12 cellular contexts compared by ENCODE assay signal in the genomic region with DNA sequence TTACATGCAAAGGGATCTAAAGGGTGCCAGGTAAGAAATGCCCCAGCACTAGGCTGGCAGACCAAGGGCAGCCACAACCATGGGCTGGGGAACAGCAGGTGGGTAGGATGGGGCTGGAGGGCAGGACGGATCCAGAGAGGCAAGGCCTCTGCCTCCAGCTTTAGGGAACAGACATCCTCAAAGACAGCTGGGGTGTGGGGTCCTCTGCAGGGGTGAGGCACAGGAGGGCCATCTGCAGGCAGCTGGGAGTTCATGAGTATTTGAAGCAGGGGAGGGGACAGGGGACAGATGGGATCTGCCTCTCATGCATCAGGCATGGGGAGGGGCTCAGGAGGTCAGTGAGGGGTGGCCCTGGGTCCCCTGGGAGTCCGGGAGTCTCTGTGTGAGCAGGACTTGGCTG. TPM values are rescaled to one million over a fixed set of nuclear protein-coding genes. Genes with fewer than 3 reads are reported as not detected.
DNase-seq lines count a peak whose midpoint lies in the region; ATAC-seq and TF ChIP-seq lines count a peak whose summit lies in the region.
"Had no signal": no experiment of that assay in that cellular context is flagged by ENCODE, and none has a peak within 500 bp of the region (broad histone marks: within the 10 kb centered on the region; RNA-seq: fewer than 3 reads in every experiment).

No MANE protein-coding gene starts in this region.

- no peaks in the 10 kb centered on the region for H3K9me2 ChIP-seq in MM.1S (replicated peaks; ENCODE audit: insufficient read depth, low read length)

- DNase-seq in T-helper 2 cell treated with Interferon-gamma antibody and Interleukin-4, amounts not matched to agents 5 μg/mL and 100 μg/mL, for 36 hours (ENCODE audit: low spot score) = no peak
- DNase-seq in T-helper 2 cell (no peak), MM.1S (no peak), osteoblast (ENCODE audit: insufficient read length, low spot score, missing footprints) (peak; percentile 55), NCI-H446 (lab: John Stamatoyannopoulos, UW) (no peak), vagina (ENCODE audit: extremely low spot score in 2 of 2) (no peak)
- DNase-seq: islet precursor cell, NCI-H1105, T-helper 9 cell had no signal

- peak overlapping the region; percentile 40; the same call in 1 of the 2 replicates for H3K9ac ChIP-seq in MM.1S (ENCODE audit: low read length)

- peak overlapping the region; percentile 93 for H3K4me3 Mint-ChIP-seq in T-helper 2 cell treated with Interferon-gamma antibody and Interleukin-4, amounts not matched to agents 5 μg/mL and 100 μg/mL, for 36 hours
- peak overlapping the region; percentile 94 for H3K4me3 Mint-ChIP-seq in activated T-helper 17 cell treated with anti-CD3 and anti-CD28 coated beads, Interleukin-2, amount 50 U/mL, for 72 hours

- H3K27ac Mint-ChIP-seq in T-helper 2 cell treated with Interferon-gamma antibody and Interleukin-4, amounts not matched to agents 5 μg/mL and 100 μg/mL, for 36 hours = peak overlapping the region; percentile 92
- H3K27ac Mint-ChIP-seq in activated T-helper 17 cell treated with anti-CD3 and anti-CD28 coated beads, Interleukin-2, amount 50 U/mL, for 72 hours = peak overlapping the region; percentile 94

- H3K9me3 Mint-ChIP-seq in T-helper 2 cell treated with Interferon-gamma antibody and Interleukin-4, amounts not matched to agents 5 μg/mL and 100 μg/mL, for 36 hours = no peaks in the 10 kb centered on the region
- H3K9me3 Mint-ChIP-seq in activated T-helper 17 cell treated with anti-CD3 and anti-CD28 coated beads, Interleukin-2, amount 50 U/mL, for 72 hours = no peaks in the 10 kb centered on the region

- H3K4me3 ChIP-seq in MM.1S (ENCODE audit: low read length) = peak overlapping the region; percentile 20
- H3K4me3 ChIP-seq in osteoblast (ENCODE audit: insufficient read depth, low read length) = no peak overlapping the region
- no peak overlapping the region for H3K4me3 ChIP-seq in vagina
- H3K4me3 ChIP-seq: A549 had no signal

- H3K4me2 ChIP-seq in MM.1S (ENCODE audit: low read depth, low read length) = peak overlapping the region; percentile 56
- H3K4me2 ChIP-seq in osteoblast (ENCODE audit: insufficient read depth, low read length) = no peak overlapping the region
- H3K4me2 ChIP-seq: A549 had no signal

- H3K9me3 ChIP-seq in MM.1S (replicated peaks; ENCODE audit: insufficient read depth, low read length) (no peaks in the 10 kb centered on the region), osteoblast (ENCODE audit: low read depth, low read length) (no peaks in the 10 kb centered on the region), vagina (no peaks in the 10 kb centered on the region)
- H3K9me3 ChIP-seq: A549 had no signal

- no peaks in the 10 kb centered on the region for H3K27me3 ChIP-seq in MM.1S (replicated peaks; ENCODE audit: insufficient read depth, low read length)
- H3K27me3 ChIP-seq in osteoblast (ENCODE audit: insufficient read depth, low read length) = no peaks in the 10 kb centered on the region
- H3K27me3 ChIP-seq in vagina = no peaks in the 10 kb centered on the region

- no peaks in the 10 kb centered on the region for H3K27me3 Mint-ChIP-seq in T-helper 2 cell treated with Interferon-gamma antibody and Interleukin-4, amounts not matched to agents 5 μg/mL and 100 μg/mL, for 36 hours (ENCODE audit: low read depth)
- H3K27me3 Mint-ChIP-seq in activated T-helper 17 cell treated with anti-CD3 and anti-CD28 coated beads, Interleukin-2, amount 50 U/mL, for 72 hours = no peaks in the 10 kb centered on the region

- H4K20me1 ChIP-seq in MM.1S (ENCODE audit: insufficient read depth, low read length) (no peaks in the 10 kb centered on the region), osteoblast (ENCODE audit: insufficient read depth, low read length) (no peaks in the 10 kb centered on the region)

- H3K4me1 Mint-ChIP-seq in T-helper 2 cell treated with Interferon-gamma antibody and Interleukin-4, amounts not matched to agents 5 μg/mL and 100 μg/mL, for 36 hours (ENCODE audit: low read depth) = peaks cover 65% of the 10 kb centered on the region
- H3K4me1 Mint-ChIP-seq in activated T-helper 17 cell treated with anti-CD3 and anti-CD28 coated beads, Interleukin-2, amount 50 U/mL, for 72 hours = peaks cover 53% of the 10 kb centered on the region

- H3K36me3 ChIP-seq in MM.1S (replicated peaks; ENCODE audit: insufficient read depth, low read length) = no peaks in the 10 kb centered on the region
- H3K36me3 ChIP-seq in osteoblast (ENCODE audit: insufficient read depth, low read length) = no peaks in the 10 kb centered on the region
- no peaks in the 10 kb centered on the region for H3K36me3 ChIP-seq in vagina

- H3K36me3 Mint-ChIP-seq in T-helper 2 cell treated with Interferon-gamma antibody and Interleukin-4, amounts not matched to agents 5 μg/mL and 100 μg/mL, for 36 hours (ENCODE audit: low read depth) = peaks cover 40% of the 10 kb centered on the region
- H3K36me3 Mint-ChIP-seq in activated T-helper 17 cell treated with anti-CD3 and anti-CD28 coated beads, Interleukin-2, amount 50 U/mL, for 72 hours (ENCODE audit: low read depth) = peaks cover 35% of the 10 kb centered on the region

- peak overlapping the region; percentile 84; the same call in 1 of the 2 replicates for H3K27ac ChIP-seq in MM.1S (ENCODE audit: low read length)
- H3K27ac ChIP-seq in osteoblast (ENCODE audit: low read depth, low read length) = no peak overlapping the region
- H3K27ac ChIP-seq in vagina = no peak overlapping the region
- H3K27ac ChIP-seq: A549 had no signal

- TF ChIP-seq CTCF in MM.1S (IDR thresholded peaks at IDR 0.05; ENCODE audit: low read length) = no peak
- no peak for TF ChIP-seq CTCF in osteoblast (IDR thresholded peaks at IDR 0.05; ENCODE audit: extremely low read depth, low read depth, low read length)
- TF ChIP-seq CTCF in vagina (IDR thresholded peaks at IDR 0.05) = no peak

- H3F3A ChIP-seq in MM.1S (ENCODE audit: insufficient read depth, low read length) = peaks cover 38% of the 10 kb centered on the region

- H2AFZ ChIP-seq in MM.1S (ENCODE audit: low read length) (peak overlapping the region; percentile 29; the same call in 1 of the 2 replicates), osteoblast (ENCODE audit: low read length) (no peak overlapping the region)

- ATAC-seq in activated T-helper 17 cell treated with anti-CD3 and anti-CD28 coated beads, Interleukin-2, amount 50 U/mL, for 72 hours (replicated peaks) = no peak
- no peak for ATAC-seq in HG03565 (IDR thresholded peaks at IDR 0.05; ENCODE audit: unreplicated experiment)

- H3K4me1 ChIP-seq in MM.1S (ENCODE audit: low read length) (peaks cover 50% of the 10 kb centered on the region), osteoblast (ENCODE audit: insufficient read depth, low read length) (peaks cover 12% of the 10 kb centered on the region), vagina (peaks cover 41% of the 10 kb centered on the region)

- intact Hi-C loops in vagina (cut with DNase I) = no loop called here

- TF ChIP-seq POLR2A in vagina (IDR thresholded peaks at IDR 0.05) = no peak

- H3K79me2 ChIP-seq in MM.1S (ENCODE audit: low read length) (peaks cover 44% of the 10 kb centered on the region), osteoblast (ENCODE audit: insufficient read depth, low read length) (no peaks in the 10 kb centered on the region)

RNA-seq across cellular contexts. Expression of a gene that starts 3.9 kb away (rescaled TPM):
- total RNA-seq in activated T-helper 17 cell treated with anti-CD3 and anti-CD28 coated beads, Interleukin-2, amount 50 U/mL, for 72 hours = 10 to 100 TPM; 45.4 to 68.4 TPM
- total RNA-seq in osteoblast (0.36 and 0.88 TPM in 2 replicates), vagina (25.0 TPM)

RNA-seq across cellular contexts. Expression of a gene that starts 33.7 kb away (rescaled TPM):
- total RNA-seq in activated T-helper 17 cell treated with anti-CD3 and anti-CD28 coated beads, Interleukin-2, amount 50 U/mL, for 72 hours = 10 to 100 TPM; 83.6 to 87.3 TPM
- total RNA-seq in osteoblast = 38.4 and 38.6 TPM in 2 replicates
- 63.3 TPM for total RNA-seq in vagina

Comparison
In these comparisons a context has a peak if more than half of its experiments do, and no peak if none do; other contexts are left out.
1. RNA of a gene that starts 3.9 kb away (total RNA-seq): 45.4 to 68.4 TPM in activated T-helper 17 cell treated with anti-CD3 and anti-CD28 coated beads, Interleukin-2, amount 50 U/mL, for 72 hours and 25.0 TPM in vagina (single experiment); 0.36 to 0.88 TPM in osteoblast; every median in the first group is over 10 times any median in the second.